ENCODE assay signal across 14 cellular contexts in genomic region chr1:167430849-167431242, GRCh38.
DNase-seq lines count a peak whose midpoint lies in the region; ATAC-seq and TF ChIP-seq lines count a peak whose summit lies in the region.
"Had no signal": no experiment of that assay in that cellular context is flagged by ENCODE, and none has a peak within 500 bp of the region (broad histone marks: within the 10 kb centered on the region; RNA-seq: fewer than 3 reads in every experiment).

No MANE protein-coding gene starts in this region.

- H3K9me2 ChIP-seq in DOHH2 (replicated peaks; ENCODE audit: control insufficient read depth, low read length) = no peaks in the 10 kb centered on the region

- peak overlapping the region; percentile 95 for H3K27ac ChIP-seq in DOHH2 (ENCODE audit: low read depth, low read length)
- H3K27ac ChIP-seq: ovary had no signal

- peak overlapping the region; percentile 99 for H3K4me2 ChIP-seq in DOHH2 (ENCODE audit: low read length)

- H3K4me3 Mint-ChIP-seq in T-helper 17 cell = peak overlapping the region; percentile 53

- H4K20me1 ChIP-seq in DOHH2 (ENCODE audit: control insufficient read depth, insufficient read depth, low read depth, low read length) = no peaks in the 10 kb centered on the region

- peak overlapping the region; percentile 87 for H3K27ac Mint-ChIP-seq in T-helper 17 cell

- no peaks in the 10 kb centered on the region for H3K9me3 ChIP-seq in DOHH2 (ENCODE audit: control insufficient read depth, insufficient read depth, low read length)
- H3K9me3 ChIP-seq in T-helper 17 cell (ENCODE audit: control insufficient read depth, low read length, poor library complexity, severe bottlenecking) = no peaks in the 10 kb centered on the region
- H3K9me3 ChIP-seq: MG63, ovary had no signal

- no peaks in the 10 kb centered on the region for H3K27me3 Mint-ChIP-seq in T-helper 17 cell

- ATAC-seq in GM19463 (IDR thresholded peaks at IDR 0.05; ENCODE audit: unreplicated experiment) (peak; percentile 19), T-helper 17 cell (no peak), HG03342 (IDR thresholded peaks at IDR 0.05; ENCODE audit: unreplicated experiment) (no peak), HG03457 (IDR thresholded peaks at IDR 0.05; ENCODE audit: unreplicated experiment) (no peak)

- H3K36me3 ChIP-seq in DOHH2 (ENCODE audit: control insufficient read depth, low read length) = peaks cover 10% of the 10 kb centered on the region
- H3K36me3 ChIP-seq: MG63, ovary had no signal

- peaks cover 2% of the 10 kb centered on the region for H3K36me3 Mint-ChIP-seq in T-helper 17 cell (ENCODE audit: low read depth)

- DNase-seq in T-helper 17 cell (no peak), mesenteric fat pad (ENCODE audit: low spot score) (peak; percentile 83), NCI-H2107 treated with DMSO at 0.1 percent for 48 hours (lab: John Stamatoyannopoulos, UW; ENCODE audit: unreplicated experiment) (no peak)
- DNase-seq in stimulated activated CD4-positive, alpha-beta T cell treated with anti-CD3 and anti-CD28 coated beads, Interleukin-4, amount 100 ng/mL, for 24 hours = no peak
- DNase-seq: Calu3; MG63; NCI-H82; ovary; stimulated activated CD4-positive, alpha-beta T cell treated with anti-CD3 and anti-CD28 coated beads, Interleukin-4, amount 100 ng/mL, for 1 hour; SW 1271 had no signal

- H3K4me1 ChIP-seq in DOHH2 (ENCODE audit: control insufficient read depth, low read length) = peaks cover 75% of the 10 kb centered on the region

- peaks cover 41% of the 10 kb centered on the region for H3F3A ChIP-seq in DOHH2 (ENCODE audit: control insufficient read depth, insufficient read depth)

- H3K27me3 ChIP-seq in DOHH2 (ENCODE audit: control insufficient read depth, low read length) = no peaks in the 10 kb centered on the region
- H3K27me3 ChIP-seq: MG63, ovary had no signal

- H3K4me1 Mint-ChIP-seq in T-helper 17 cell = peaks cover 40% of the 10 kb centered on the region

- no peaks in the 10 kb centered on the region for H3K79me2 ChIP-seq in DOHH2 (ENCODE audit: control insufficient read depth, low read length)

- peak overlapping the region; percentile 71 for H3K4me3 ChIP-seq in DOHH2 (ENCODE audit: low read length)
- H3K4me3 ChIP-seq: MG63, ovary had no signal

- no peak for TF ChIP-seq CTCF in DOHH2 (IDR thresholded peaks at IDR 0.05; ENCODE audit: low read depth, low read length, poor library complexity, severe bottlenecking)
